Comparison of ENCODE assay signal across 32 cellular contexts in the genomic region with DNA sequence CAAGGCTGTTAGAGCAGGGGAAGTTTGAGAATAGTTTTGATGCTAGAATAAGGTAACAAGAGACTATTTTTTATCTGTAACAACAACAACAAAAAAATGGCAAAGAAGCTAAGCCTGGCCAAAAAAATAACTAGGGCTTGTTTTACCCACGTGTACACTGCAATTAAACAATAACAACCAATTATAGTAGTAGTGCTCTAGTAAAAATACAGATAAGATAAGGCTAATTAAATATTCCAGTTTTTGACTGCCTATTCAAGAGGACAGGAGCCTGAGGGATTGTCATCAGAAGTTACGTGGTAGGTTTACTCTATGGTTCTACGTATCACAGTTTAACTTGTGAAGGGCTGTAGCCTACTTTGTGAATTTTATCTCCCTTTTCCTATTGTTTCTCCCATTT. TPM values are rescaled to one million over a fixed set of nuclear protein-coding genes. Genes with fewer than 3 reads are reported as not detected.
DNase-seq lines count a peak whose midpoint lies in the region; ATAC-seq and TF ChIP-seq lines count a peak whose summit lies in the region.
"Had no signal": no experiment of that assay in that cellular context is flagged by ENCODE, and none has a peak within 500 bp of the region (broad histone marks: within the 10 kb centered on the region; RNA-seq: fewer than 3 reads in every experiment).

No MANE protein-coding gene starts in this region.

- H3K9me3 Mint-ChIP-seq in stimulated activated naive B cell treated with anti-CD40 and anti-IgM and Interleukin-4, amounts not matched to agents 10 μg/mL and 1 μg/mL and 100 μg/mL, for 72 hours, result no peaks in the 10 kb centered on the region
- H3K9me3 Mint-ChIP-seq: CD4-positive, CD25-positive, alpha-beta regulatory T cell; H9; HFFc6 had no signal

- peak in 1 of 2 experiments; percentile 15; a peak in 1 of 4 replicates for TF ChIP-seq EP300 in SK-N-SH (IDR thresholded peaks at IDR 0.05; ENCODE audit: borderline replicate concordance in 1 of 2, low read depth in 1 of 2, low read length in 1 of 2)

- H3K4me1 ChIP-seq in SK-N-SH (ENCODE audit: control insufficient read depth in 1 of 2, insufficient read depth in 2 of 2, low read depth in 1 of 2, low read length in 1 of 2), result peaks cover 3 to 9% of the 10 kb centered on the region in 2 experiments; a peak in 2 of 4 replicates
- peaks cover 8% of the 10 kb centered on the region; the same call in 1 of the 2 replicates for H3K4me1 ChIP-seq in HEK293 (ENCODE audit: control insufficient read depth, insufficient read depth, low read length)
- H3K4me1 ChIP-seq in ascending aorta, result peaks cover 11 to 34% of the 10 kb centered on the region in 2 donors
- peaks cover 0 to 61% (median 24%) of the 10 kb centered on the region in 4 donors for H3K4me1 ChIP-seq in tibial artery
- H3K4me1 ChIP-seq: BLaER1, Caco-2, SJCRH30 had no signal

- H3K9me3 ChIP-seq in SK-N-SH (no peaks in the 10 kb centered on the region), HEK293 (ENCODE audit: control insufficient read depth, insufficient read depth, low read depth, low read length) (no peaks in the 10 kb centered on the region), ascending aorta (no peaks in the 10 kb centered on the region), tibial artery (no peaks in the 10 kb centered on the region)
- H3K9me3 ChIP-seq: Caco-2, SJCRH30 had no signal

- H3K27ac ChIP-seq in SK-N-SH (ENCODE audit: low read depth in 2 of 2, low read length in 1 of 2) (no peak overlapping the region), HEK293 (ENCODE audit: extremely low read depth, low read depth, low read length) (no peak overlapping the region), ascending aorta (peak overlapping the region; percentile 32 to 46), tibial artery (peak overlapping the region; percentile 2 to 55)
- H3K27ac ChIP-seq: BLaER1, GM23248, SJCRH30 had no signal

- H2AFZ ChIP-seq in SK-N-SH (ENCODE audit: low read depth), result no peak overlapping the region
- H2AFZ ChIP-seq: GM23248 had no signal

- no peak overlapping the region for H3K4me3 Mint-ChIP-seq in stimulated activated naive B cell treated with anti-CD40 and anti-IgM and Interleukin-4, amounts not matched to agents 10 μg/mL and 1 μg/mL and 100 μg/mL, for 72 hours
- H3K4me3 Mint-ChIP-seq: CD4-positive, CD25-positive, alpha-beta regulatory T cell; H9; HFFc6 had no signal

- peaks cover 24 to 30% of the 10 kb centered on the region in 2 donors for H3K36me3 Mint-ChIP-seq in stimulated activated naive B cell treated with anti-CD40 and anti-IgM and Interleukin-4, amounts not matched to agents 10 μg/mL and 1 μg/mL and 100 μg/mL, for 72 hours

- POLR2A ChIA-PET in SK-N-SH (lab: Yijun Ruan, JAX) (interaction anchor here (0.8 kb wide), 1 partner anchor 84 kb away, joined by 3 read pairs; no protein-coding TSS in a partner anchor), HEK293 (lab: Yijun Ruan, JAX) (interaction anchor here (0.7 to 1.1 kb wide), 2 partner anchors 173 to 242 kb away, joined by 4 read pairs; no protein-coding TSS in a partner anchor)

- CTCF ChIA-PET in SK-N-SH (lab: Yijun Ruan, JAX) (interaction anchor here (0.7 to 6.6 kb wide), 22 partner anchors 8 to 370 kb away, joined by 3 to 124 read pairs (median 6); a partner anchor contains a TSS), HEK293 (lab: Yijun Ruan, JAX) (interaction anchor here (0.6 to 5.8 kb wide), 20 partner anchors 9 to 384 kb away, joined by 3 to 87 read pairs (median 6); no protein-coding TSS in a partner anchor)

- DNase-seq in SK-N-SH, result peak; percentile 3
- DNase-seq in ascending aorta (ENCODE audit: low spot score in 2 of 2), result no peak
- DNase-seq in tibial artery, result no peak
- DNase-seq in dermis blood vessel endothelial cell, result no peak
- no peak for DNase-seq in stimulated activated naive B cell treated with anti-CD40 and anti-IgM and Interleukin-4, amounts not matched to agents 10 μg/mL and 1 μg/mL and 100 μg/mL, for 72 hours
- DNase-seq in NCI-H187 (lab: John Stamatoyannopoulos, UW), result no peak
- DNase-seq: 8988T; ACHN; Caco-2; CD4-positive, CD25-positive, alpha-beta regulatory T cell; EL; GDM1; GM23248; H9; HFFc6; Kasumi-1; NCI-H1092 treated with DMSO at 0.1 percent for 48 hours; NCI-H1436; NCI-H187 treated with DMSO at 0.1 percent for 48 hours; NCI-H2171 treated with DMSO at 0.1 percent for 48 hours; NCI-H524; NCI-H774; NK-92 treated with Interleukin-12 subunit alpha and Interleukin-12 subunit beta, amount 100 ng/mL, for 24 hours; PC-3; SJCRH30 had no signal

- H3F3A ChIP-seq in SK-N-SH (replicated peaks; ENCODE audit: insufficient read depth), result peaks cover 7% of the 10 kb centered on the region

- no peaks in the 10 kb centered on the region for H3K9me2 ChIP-seq in SK-N-SH

- no peak overlapping the region for H3K27ac Mint-ChIP-seq in stimulated activated naive B cell treated with anti-CD40 and anti-IgM and Interleukin-4, amounts not matched to agents 10 μg/mL and 1 μg/mL and 100 μg/mL, for 72 hours
- H3K27ac Mint-ChIP-seq: H9, HFFc6 had no signal

- H3K36me3 ChIP-seq in SK-N-SH (replicated peaks in 1 of 2; ENCODE audit: control insufficient read depth in 1 of 2, insufficient read depth in 2 of 2, low read length in 1 of 2), result peaks cover 30 to 40% of the 10 kb centered on the region in 2 experiments
- H3K36me3 ChIP-seq in HEK293 (ENCODE audit: control insufficient read depth in 2 of 2, insufficient read depth in 1 of 2, low read length in 2 of 2), result peaks cover 12 to 26% of the 10 kb centered on the region in 2 experiments
- peaks cover 10 to 14% of the 10 kb centered on the region in 2 donors for H3K36me3 ChIP-seq in ascending aorta
- peaks cover 19 to 22% (median 21%) of the 10 kb centered on the region in 3 donors for H3K36me3 ChIP-seq in tibial artery
- H3K36me3 ChIP-seq: SJCRH30 had no signal

- 69% methylated on average over 3 of the region's 3 CpGs for WGBS in SK-N-SH (ENCODE audit: low lambda C conversion rate)

- TF ChIP-seq RAD21 in SK-N-SH (IDR thresholded peaks at IDR 0.05; ENCODE audit: low read length), result no peak

- no peaks in the 10 kb centered on the region for H3K27me3 ChIP-seq in SK-N-SH (ENCODE audit: insufficient read depth)
- no peaks in the 10 kb centered on the region for H3K27me3 ChIP-seq in ascending aorta
- H3K27me3 ChIP-seq in tibial artery, result no peaks in the 10 kb centered on the region
- H3K27me3 ChIP-seq: BLaER1, SJCRH30 had no signal

- ATAC-seq in SK-N-SH treated with all-trans-retinoic acid at 6 μM for 48 hours, result no peak
- ATAC-seq in stimulated activated naive B cell treated with anti-CD40 and anti-IgM and Interleukin-4, amounts not matched to agents 10 μg/mL and 1 μg/mL and 100 μg/mL, for 72 hours (replicated peaks), result no peak
- ATAC-seq: HepG2, K562, PC-3, Right ventricle myocardium inferior had no signal

- H3K4me1 Mint-ChIP-seq in stimulated activated naive B cell treated with anti-CD40 and anti-IgM and Interleukin-4, amounts not matched to agents 10 μg/mL and 1 μg/mL and 100 μg/mL, for 72 hours, result peaks cover 12 to 13% of the 10 kb centered on the region in 2 donors
- H3K4me1 Mint-ChIP-seq: H9 had no signal

- H3K4me3 ChIP-seq in SK-N-SH (ENCODE audit: low read depth in 2 of 2, low read length in 1 of 2) (no peak overlapping the region), HEK293 (ENCODE audit: low read depth, low read length) (no peak overlapping the region), ascending aorta (no peak overlapping the region), tibial artery (no peak overlapping the region)
- H3K4me3 ChIP-seq: BLaER1, GM12878, GM23248, K562, SJCRH30 had no signal

- H3K4me2 ChIP-seq in SK-N-SH, result no peak overlapping the region
- H3K4me2 ChIP-seq: BLaER1 had no signal

- no peaks in the 10 kb centered on the region for H3K27me3 Mint-ChIP-seq in stimulated activated naive B cell treated with anti-CD40 and anti-IgM and Interleukin-4, amounts not matched to agents 10 μg/mL and 1 μg/mL and 100 μg/mL, for 72 hours
- H3K27me3 Mint-ChIP-seq: CD4-positive, CD25-positive, alpha-beta regulatory T cell had no signal

- no peak overlapping the region for H3K9ac ChIP-seq in SK-N-SH
- H3K9ac ChIP-seq: BLaER1, GM23248 had no signal

- TF ChIP-seq CTCF in SK-N-SH (IDR thresholded peaks at IDR 0.05) (no peak), HEK293 (tag by site-specific recombination; IDR thresholded peaks at IDR 0.05) (no peak), ascending aorta (IDR thresholded peaks at IDR 0.05) (no peak), tibial artery (IDR thresholded peaks at IDR 0.05) (no peak)

- no peaks in the 10 kb centered on the region for H3K79me2 ChIP-seq in SK-N-SH (ENCODE audit: insufficient read depth)

- H4K20me1 ChIP-seq in SK-N-SH (ENCODE audit: insufficient read depth), result no peaks in the 10 kb centered on the region

- intact Hi-C loops in ascending aorta (cut with DNase I), result loop anchor here (5.0 kb wide), 2 partner anchors 87 to 157 kb away; no protein-coding TSS in a partner anchor
- intact Hi-C loops in tibial artery (cut with DNase I; ENCODE audit: low total_unique reads), result loop anchor here (5.0 kb wide), 1 partner anchor 337 kb away; no protein-coding TSS in a partner anchor

TF ChIP-seq in SK-N-SH, 30 proteins besides CTCF, POLR2A, EP300 and RAD21 (continues in another document):
- TF ChIP-seq SMC3 (IDR thresholded peaks at IDR 0.05; ENCODE audit: low read depth, low read length) (no peak), NFIC (IDR thresholded peaks at IDR 0.05; ENCODE audit: borderline replicate concordance) (no peak), RCOR1 (IDR thresholded peaks at IDR 0.05; ENCODE audit: low read length) (0 out of 2 replicates have a peak, but pooled peaks have one; percentile 10)

TF ChIP-seq in SK-N-SH treated with all-trans-retinoic acid at 6 μM for 48 hours, 23 proteins besides CTCF, POLR2A, EP300 and RAD21 (continues in another document):
- TF ChIP-seq ZNF70 (CRISPR knock-in tag; IDR thresholded peaks at IDR 0.05) (no peak), OSR1 (CRISPR knock-in tag; IDR thresholded peaks at IDR 0.05) (no peak)

TF ChIP-seq in HEK293, 187 proteins besides CTCF, POLR2A, EP300 and RAD21 (continues in another document):
- TF ChIP-seq ZNF140 (tag by site-specific recombination; IDR thresholded peaks at IDR 0.05), result no peak
- no peak for TF ChIP-seq ZNF433 (tag by site-specific recombination; IDR thresholded peaks at IDR 0.05; ENCODE audit: low read depth)
- no peak for TF ChIP-seq ZNF16 (tag by site-specific recombination; IDR thresholded peaks at IDR 0.05; ENCODE audit: low read depth)
- TF ChIP-seq, protein P1, sequence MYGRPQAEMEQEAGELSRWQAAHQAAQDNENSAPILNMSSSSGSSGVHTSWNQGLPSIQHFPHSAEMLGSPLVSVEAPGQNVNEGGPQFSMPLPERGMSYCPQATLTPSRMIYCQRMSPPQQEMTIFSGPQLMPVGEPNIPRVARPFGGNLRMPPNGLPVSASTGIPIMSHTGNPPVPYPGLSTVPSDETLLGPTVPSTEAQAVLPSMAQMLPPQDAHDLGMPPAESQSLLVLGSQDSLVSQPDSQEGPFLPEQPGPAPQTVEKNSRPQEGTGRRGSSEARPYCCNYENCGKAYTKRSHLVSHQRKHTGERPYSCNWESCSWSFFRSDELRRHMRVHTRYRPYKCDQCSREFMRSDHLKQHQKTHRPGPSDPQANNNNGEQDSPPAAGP (tag by site-specific recombination; IDR thresholded peaks at IDR 0.05), result no peak
- no peak for TF ChIP-seq ZIC2 (tag by site-specific recombination; IDR thresholded peaks at IDR 0.05)

RNA-seq across cellular contexts. Expression of a gene that starts 29.2 kb away (rescaled TPM):
- polyA plus RNA-seq in SK-N-SH (2012; rRNA removed), result 14.5 and 15.2 TPM in 2 replicates
- polyA plus RNA-seq in SK-N-SH (2012; cell fraction: cytosol; rRNA removed), result 19.3 and 23.3 TPM in 2 replicates
- polyA plus RNA-seq in SK-N-SH (2012; cell fraction: nucleus; rRNA removed), result 5.2 and 9.4 TPM in 2 replicates
- total RNA-seq in ascending aorta, result 39.8 TPM
- total RNA-seq in dermis blood vessel endothelial cell, result 41.2 and 45.6 TPM in 2 replicates

Comparison
In these comparisons a context has a peak if more than half of its experiments do, and no peak if none do; other contexts are left out.
1. H3K27ac ChIP-seq: peak in ascending aorta (2 of 2) and tibial artery (2 of 2); none in SK-N-SH (0 of 2) and HEK293 (single experiment).